ENCODE assay signal across 19 cellular contexts in the genomic region with DNA sequence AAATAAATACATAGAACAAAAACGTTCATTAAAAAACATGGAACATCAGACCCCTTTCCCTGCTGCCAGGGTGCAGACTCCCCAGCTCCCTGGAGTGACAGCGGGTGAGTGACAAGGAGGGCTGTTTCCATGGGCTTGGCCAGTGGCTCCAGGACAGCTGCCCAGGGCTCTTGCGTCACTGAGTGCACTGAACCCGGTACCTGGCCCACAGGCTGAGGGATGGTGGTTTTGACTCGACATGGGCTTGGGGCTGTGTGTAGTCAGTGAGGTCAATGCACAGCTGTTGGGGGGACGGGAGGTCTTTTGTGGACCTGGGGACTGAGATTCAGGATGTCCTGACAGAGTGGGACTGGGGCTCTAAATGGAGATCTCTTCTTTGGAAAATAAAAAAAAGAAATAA.
DNase-seq lines count a peak whose midpoint lies in the region; ATAC-seq and TF ChIP-seq lines count a peak whose summit lies in the region.
"Had no signal": no experiment of that assay in that cellular context is flagged by ENCODE, and none has a peak within 500 bp of the region (broad histone marks: within the 10 kb centered on the region; RNA-seq: fewer than 3 reads in every experiment).

No MANE protein-coding gene starts in this region.

- H3K4me3 ChIP-seq in H7 (ENCODE audit: insufficient read depth, low read depth, low read length): no peak overlapping the region
- H3K4me3 ChIP-seq in endodermal cell (ENCODE audit: low read length): no peak overlapping the region
- H3K4me3 ChIP-seq: GM23338 had no signal

- intact Hi-C loops in sciatic nerve (cut with DNase I): no loop called here

- peaks cover 5% of the 10 kb centered on the region for H3K9me3 Mint-ChIP-seq in endodermal cell

- H3K4me1 Mint-ChIP-seq in endodermal cell: no peaks in the 10 kb centered on the region

- no peaks in the 10 kb centered on the region for H3K36me3 ChIP-seq in H7 (replicated peaks; ENCODE audit: control insufficient read depth, insufficient read depth, low read length)
- no peaks in the 10 kb centered on the region for H3K36me3 ChIP-seq in endodermal cell (ENCODE audit: control insufficient read depth, insufficient read depth, low read length)

- DNase-seq in D341Med (ENCODE audit: low spot score) (peak; percentile 13), H7 (peak; percentile 10), endodermal cell (peak; percentile 29), sciatic nerve (ENCODE audit: low spot score) (peak; percentile 46), NCI-H748 (lab: John Stamatoyannopoulos, UW; ENCODE audit: unreplicated experiment) (no peak), retina (no peak)
- DNase-seq: CD4-positive, CD25-positive, alpha-beta regulatory T cell; DMS79; Karpas-422; NCI-H1417; NCI-H1694 treated with DMSO at 0.1 percent for 48 hours; NCI-H2081 treated with DMSO at 0.1 percent for 48 hours; NCI-H2171 treated with DMSO at 0.1 percent for 48 hours; NCI-H524 treated with DMSO at 0.1 percent for 48 hours; OCI-M1 had no signal

- TF ChIP-seq CTCF in endodermal cell (conservative IDR thresholded peaks at IDR 0.05): no peak

- no peak overlapping the region for H3K4me3 Mint-ChIP-seq in endodermal cell
- H3K4me3 Mint-ChIP-seq: CD4-positive, CD25-positive, alpha-beta regulatory T cell; GM23338 had no signal

- no peak overlapping the region for H3K27ac ChIP-seq in endodermal cell (ENCODE audit: low read depth, low read length)

- H3K9me3 ChIP-seq in endodermal cell (ENCODE audit: control insufficient read depth, low read length): no peaks in the 10 kb centered on the region

- H3K27me3 ChIP-seq in H7 (ENCODE audit: control insufficient read depth, insufficient read depth, low read length): no peaks in the 10 kb centered on the region
- H3K27me3 ChIP-seq in endodermal cell (ENCODE audit: control insufficient read depth, insufficient read depth, low read length, poor library complexity, severe bottlenecking): peaks cover 8% of the 10 kb centered on the region

- ATAC-seq in sciatic nerve (no peak), HG02678 (IDR thresholded peaks at IDR 0.05; ENCODE audit: unreplicated experiment) (no peak)
- no peak for ATAC-seq in activated CD4-positive, CD25-positive, alpha-beta regulatory T cell treated with anti-CD3 and anti-CD28 coated beads, Interleukin-2, amount 50 U/mL, for 24 hours
- ATAC-seq: GM23338, HCT116 had no signal

- peaks cover 19% of the 10 kb centered on the region for H3K27me3 Mint-ChIP-seq in endodermal cell (ENCODE audit: insufficient read depth)
- H3K27me3 Mint-ChIP-seq: CD4-positive, CD25-positive, alpha-beta regulatory T cell had no signal

- no peaks in the 10 kb centered on the region for H3K36me3 Mint-ChIP-seq in endodermal cell (ENCODE audit: low read depth)
- H3K36me3 Mint-ChIP-seq: CD4-positive, CD25-positive, alpha-beta regulatory T cell had no signal

- no peak overlapping the region for H3K27ac Mint-ChIP-seq in endodermal cell
- H3K27ac Mint-ChIP-seq: CD4-positive, CD25-positive, alpha-beta regulatory T cell; GM23338 had no signal

- H3K9ac ChIP-seq in endodermal cell (ENCODE audit: extremely low read depth, low read length, poor library complexity, severe bottlenecking): no peak overlapping the region

- WGBS in endodermal cell (ENCODE audit: insufficient coverage in 1 of 2, insufficient read length in 1 of 2), 2 experiments: 92 to 100% methylated on average over 4 to 6 of the region's 6 CpGs

- no peaks in the 10 kb centered on the region for H3K4me1 ChIP-seq in endodermal cell (ENCODE audit: control insufficient read depth, insufficient read depth, low read length)

Comparison
In these comparisons a context has a peak if more than half of its experiments do, and no peak if none do; other contexts are left out.
1. DNase-seq: peak in D341Med (single experiment), H7 (single experiment), endodermal cell (single experiment) and sciatic nerve (single experiment); none in NCI-H748 (single experiment) and retina (single experiment).